ENCODE assay signal across 8 cellular contexts in genomic region chr15:65824031-65824743, GRCh38. TPM values are rescaled to one million over a fixed set of nuclear protein-coding genes. Genes with fewer than 3 reads are reported as not detected.
DNase-seq lines count a peak whose midpoint lies in the region; ATAC-seq and TF ChIP-seq lines count a peak whose summit lies in the region.

No MANE protein-coding gene starts in this region.

- DNase-seq in stimulated activated CD4-positive, alpha-beta T cell treated with anti-CD3 and anti-CD28 coated beads, Interleukin-15, amount 100 ng/mL, for 24 hours: peak; percentile 19
- DNase-seq in stimulated activated CD4-positive, alpha-beta T cell treated with anti-CD3 and anti-CD28 coated beads, Interleukin-2, amount 100 ng/mL, for 24 hours: no peak
- DNase-seq in NCI-H146 treated with DMSO at 0.1 percent for 48 hours (lab: John Stamatoyannopoulos, UW; ENCODE audit: unreplicated experiment): peak; percentile 59
- peak; percentile 67 for DNase-seq in WTC11 (ENCODE audit: low spot score)
- no peak for DNase-seq in Right ventricle myocardium superior
- DNase-seq in pons (ENCODE audit: low spot score): peak; percentile 79
- DNase-seq in effector CD8-positive, alpha-beta T cell (lab: John Stamatoyannopoulos, UW): no peak

- H3K9me3 Mint-ChIP-seq in WTC11: no peaks in the 10 kb centered on the region; the same call in 1 of the 2 replicates

- peak overlapping the region; percentile 92; the same call in 1 of the 2 replicates for H3K27ac Mint-ChIP-seq in WTC11

- intact Hi-C loops in Right ventricle myocardium superior (cut with DNase I): no loop called here

- peaks cover 34% of the 10 kb centered on the region for H3K4me1 Mint-ChIP-seq in WTC11

- no peaks in the 10 kb centered on the region for H3K27me3 Mint-ChIP-seq in WTC11 (ENCODE audit: low read depth)

- no peaks in the 10 kb centered on the region for H3K36me3 Mint-ChIP-seq in WTC11

- H3K4me3 Mint-ChIP-seq in WTC11: no peak overlapping the region

- POLR2A ChIA-PET in WTC11 (lab: Charles Lee): interaction anchor here (0.5 to 1.6 kb wide), 3 partner anchors 8 to 836 kb away, joined by 3 to 6 read pairs (median 3); partner anchors contain the start of gene RAB11A

- CTCF ChIA-PET in WTC11 (lab: Charles Lee): interaction anchor here (0.6 to 2.5 kb wide), 40 partner anchors 9 to 327 kb away, joined by 3 to 30 read pairs (median 5); partner anchors contain the start of genes DENND4A, INTS14 and RAB11A

- TF ChIP-seq CTCF in WTC11 (IDR thresholded peaks at IDR 0.05): no peak

- ATAC-seq in WTC11 (peak; percentile 98), Right ventricle myocardium superior (ENCODE audit: poor library complexity) (peak; percentile 94), HG03520 (IDR thresholded peaks at IDR 0.05; ENCODE audit: unreplicated experiment) (no peak)

TF ChIP-seq in WTC11, 78 proteins besides CTCF, POLR2A, EP300 and RAD21:
- no peak for TF ChIP-seq FOXK1 (CRISPR knock-in tag; IDR thresholded peaks at IDR 0.05)
- no peak for TF ChIP-seq ZNF396 (CRISPR knock-in tag; IDR thresholded peaks at IDR 0.05; ENCODE audit: borderline replicate concordance)
- TF ChIP-seq FOXP1 (CRISPR knock-in tag; IDR thresholded peaks at IDR 0.05; ENCODE audit: borderline replicate concordance): no peak
- no peak for TF ChIP-seq GTF2I (CRISPR knock-in tag; conservative IDR thresholded peaks at IDR 0.05)
- TF ChIP-seq NFATC4 (CRISPR knock-in tag; IDR thresholded peaks at IDR 0.05): no peak
- no peak for TF ChIP-seq NR1H2 (CRISPR knock-in tag; IDR thresholded peaks at IDR 0.05)
- no peak for TF ChIP-seq OVOL2 (CRISPR knock-in tag; IDR thresholded peaks at IDR 0.05; ENCODE audit: borderline replicate concordance)
- no peak for TF ChIP-seq ZNF671 (CRISPR knock-in tag; IDR thresholded peaks at IDR 0.05)
- TF ChIP-seq ZBTB43 (CRISPR knock-in tag; IDR thresholded peaks at IDR 0.05): no peak

RNA-seq across cellular contexts. Expression of gene DENND4A, which starts 32.1 kb away (rescaled TPM):
- total RNA-seq in WTC11 (2021): 4.9 to 5.7 TPM (median 5.5 TPM) in 3 replicates
- 11.8 TPM for total RNA-seq in Right ventricle myocardium superior

RNA-seq across cellular contexts. Expression of gene RAB11A, which starts 45.1 kb away (rescaled TPM):
- total RNA-seq in WTC11 (2021) (223 to 245 TPM (median 224 TPM) in 3 replicates), Right ventricle myocardium superior (142 TPM)

Comparison
In these comparisons a context has a peak if more than half of its experiments do, and no peak if none do; other contexts are left out.
1. DNase-seq: peak in stimulated activated CD4-positive, alpha-beta T cell treated with anti-CD3 and anti-CD28 coated beads, Interleukin-15, amount 100 ng/mL, for 24 hours (single experiment), NCI-H146 treated with DMSO at 0.1 percent for 48 hours (single experiment), WTC11 (single experiment) and pons (single experiment); none in stimulated activated CD4-positive, alpha-beta T cell treated with anti-CD3 and anti-CD28 coated beads, Interleukin-2, amount 100 ng/mL, for 24 hours (0 of 2), Right ventricle myocardium superior (single experiment) and effector CD8-positive, alpha-beta T cell (single experiment).